ENCODE assay signal across 32 cellular contexts in the genomic region with DNA sequence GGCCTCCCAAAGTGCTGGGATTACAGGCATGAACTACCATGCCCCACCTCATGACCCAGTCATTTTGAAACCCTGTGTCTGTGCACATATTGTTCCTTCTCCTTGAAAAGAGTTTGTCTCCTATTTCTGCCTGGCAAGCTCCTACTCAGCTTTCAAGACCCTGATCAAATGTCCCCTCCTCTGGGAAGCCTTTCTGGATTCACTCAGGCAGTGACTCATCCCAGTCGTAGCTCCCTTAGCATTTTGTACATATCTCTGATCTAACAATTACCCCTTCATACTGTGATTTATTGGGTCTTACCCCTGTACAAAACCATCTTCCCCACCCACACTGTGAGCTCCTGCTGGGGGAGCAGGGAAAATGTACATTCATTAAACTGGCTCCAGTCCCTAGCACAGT. TPM values are rescaled to one million over a fixed set of nuclear protein-coding genes. Genes with fewer than 3 reads are reported as not detected.
"Had no signal": no experiment of that assay in that cellular context is flagged by ENCODE, and none has a peak within 500 bp of the region (broad histone marks: within the 10 kb centered on the region; RNA-seq: fewer than 3 reads in every experiment).

No MANE protein-coding gene starts in this region.

- H3K27ac ChIP-seq: PC-9, RWPE1 had no signal

- H3K36me3 Mint-ChIP-seq: activated naive CD4-positive, alpha-beta T cell treated with anti-CD3 and anti-CD28 coated beads, Interleukin-2, amount 10 ng/mL, durations not matched to agents 7 days and 5 days; activated naive CD8-positive, alpha-beta T cell; brain had no signal

- H3K9me3 Mint-ChIP-seq: activated CD4-positive, alpha-beta T cell treated with anti-CD3 and anti-CD28 coated beads, Interleukin-2, amount 10 ng/mL, durations not matched to agents 24 days and 14 days; activated naive CD4-positive, alpha-beta T cell treated with anti-CD3 and anti-CD28 coated beads, Interleukin-2, amount 10 ng/mL, durations not matched to agents 7 days and 5 days; activated naive CD8-positive, alpha-beta T cell treated with anti-CD3 and anti-CD28 coated beads, Interleukin-2, amount 50 U/mL, for 24 hours; activated T-cell treated with anti-CD3 and anti-CD28 coated beads, Interleukin-2, amount 50 U/mL, for 24 hours; T-helper 1 cell treated with Interleukin-12 subunit alpha and Interleukin-12 subunit beta and Interleukin-4 antibody, amounts not matched to agents 30 μg/mL and 1 μg/mL, for 36 hours; T-helper 2 cell treated with Interferon-gamma antibody and Interleukin-4, amounts not matched to agents 5 μg/mL and 100 μg/mL, for 36 hours had no signal

- H3K4me1 Mint-ChIP-seq: activated naive CD4-positive, alpha-beta T cell treated with anti-CD3 and anti-CD28 coated beads, Interleukin-2, amount 10 ng/mL, durations not matched to agents 7 days and 5 days; activated naive CD8-positive, alpha-beta T cell treated with anti-CD3 and anti-CD28 coated beads, Interleukin-2, amount 50 U/mL, for 24 hours; brain had no signal

- H3K4me2 ChIP-seq: PC-9 had no signal

- H3K4me3 Mint-ChIP-seq: activated CD4-positive, alpha-beta T cell treated with anti-CD3 and anti-CD28 coated beads, Interleukin-2, amount 10 ng/mL, durations not matched to agents 24 days and 14 days; activated CD8-positive, alpha-beta T cell treated with anti-CD3 and anti-CD28 coated beads, Interleukin-2, amount 10 ng/mL, durations not matched to agents 7 days and 5 days; activated naive CD4-positive, alpha-beta T cell treated with anti-CD3 and anti-CD28 coated beads, Interleukin-2, amount 10 ng/mL, durations not matched to agents 7 days and 5 days; activated naive CD8-positive, alpha-beta T cell; activated naive CD8-positive, alpha-beta T cell treated with anti-CD3 and anti-CD28 coated beads, Interleukin-2, amount 50 U/mL, for 24 hours; activated T-cell treated with anti-CD3 and anti-CD28 coated beads, Interleukin-2, amount 50 U/mL, for 24 hours; brain; T-helper 1 cell treated with Interleukin-12 subunit alpha and Interleukin-12 subunit beta and Interleukin-4 antibody, amounts not matched to agents 30 μg/mL and 1 μg/mL, for 36 hours; T-helper 2 cell treated with Interferon-gamma antibody and Interleukin-4, amounts not matched to agents 5 μg/mL and 100 μg/mL, for 36 hours had no signal

- H3K4me3 ChIP-seq: PC-9 had no signal

- ATAC-seq: activated CD8-positive, alpha-beta T cell treated with anti-CD3 and anti-CD28 coated beads, Interleukin-2, amount 10 ng/mL, durations not matched to agents 7 days and 5 days; activated naive CD8-positive, alpha-beta T cell treated with anti-CD3 and anti-CD28 coated beads, Interleukin-2, amount 50 U/mL, for 24 hours; Right ventricle myocardium inferior had no signal

- H2AFZ ChIP-seq: PC-9 had no signal

- H3K27ac Mint-ChIP-seq: activated CD4-positive, alpha-beta T cell treated with anti-CD3 and anti-CD28 coated beads, Interleukin-2, amount 10 ng/mL, durations not matched to agents 24 days and 14 days; activated CD8-positive, alpha-beta T cell treated with anti-CD3 and anti-CD28 coated beads, Interleukin-2, amount 10 ng/mL, durations not matched to agents 7 days and 5 days; activated naive CD4-positive, alpha-beta T cell treated with anti-CD3 and anti-CD28 coated beads, Interleukin-2, amount 10 ng/mL, durations not matched to agents 7 days and 5 days; activated naive CD8-positive, alpha-beta T cell; activated naive CD8-positive, alpha-beta T cell treated with anti-CD3 and anti-CD28 coated beads, Interleukin-2, amount 50 U/mL, for 24 hours; activated T-cell treated with anti-CD3 and anti-CD28 coated beads, Interleukin-2, amount 50 U/mL, for 24 hours; brain; T-helper 1 cell treated with Interleukin-12 subunit alpha and Interleukin-12 subunit beta and Interleukin-4 antibody, amounts not matched to agents 30 μg/mL and 1 μg/mL, for 36 hours; T-helper 2 cell treated with Interferon-gamma antibody and Interleukin-4, amounts not matched to agents 5 μg/mL and 100 μg/mL, for 36 hours had no signal

- DNase-seq: activated CD4-positive, alpha-beta T cell treated with anti-CD3 and anti-CD28 coated beads, Interleukin-2, amount 10 ng/mL, durations not matched to agents 24 days and 14 days; activated CD4-positive, alpha-beta T cell treated with anti-CD3 and anti-CD28 coated beads, Interleukin-2, amount 50 U/mL, for 4 hours; activated CD8-positive, alpha-beta T cell treated with anti-CD3 and anti-CD28 coated beads, Interleukin-2, amount 10 ng/mL, durations not matched to agents 7 days and 5 days; activated effector memory CD4-positive, alpha-beta T cell treated with Interleukin-2 at 50 U/mL for 16 hours; activated naive CD4-positive, alpha-beta T cell treated with anti-CD3 and anti-CD28 coated beads, Interleukin-2, amount 10 ng/mL, durations not matched to agents 7 days and 5 days; activated naive CD8-positive, alpha-beta T cell treated with anti-CD3 and anti-CD28 coated beads, Interleukin-2, amount 50 U/mL, for 24 hours; activated T-cell treated with anti-CD3 and anti-CD28 coated beads, Interleukin-2, amount 50 U/mL, for 24 hours; anterior cingulate cortex; caudate nucleus; cerebellar nuclear complex; MM.1S; MV-4-11; NCI-H1092; NCI-H1436 treated with DMSO at 0.1 percent for 48 hours; NCI-H1694 treated with DMSO at 0.1 percent for 48 hours; NCI-H2029; NCI-H345; NCI-H510A; NCI-H526; NCI-H748 treated with DMSO at 0.1 percent for 48 hours; NK-92 treated with Interleukin-12 subunit alpha and Interleukin-12 subunit beta, amount 100 ng/mL, for 24 hours; PC-9; SIG-M5 had no signal

- H3K27me3 Mint-ChIP-seq: activated naive CD8-positive, alpha-beta T cell; activated naive CD8-positive, alpha-beta T cell treated with anti-CD3 and anti-CD28 coated beads, Interleukin-2, amount 50 U/mL, for 24 hours had no signal

RNA-seq across cellular contexts. Expression of a gene that starts 18.1 kb away (rescaled TPM):
- total RNA-seq: activated CD4-positive, alpha-beta T cell treated with anti-CD3 and anti-CD28 coated beads, Interleukin-2, amount 10 ng/mL, durations not matched to agents 24 days and 14 days; activated CD8-positive, alpha-beta T cell treated with anti-CD3 and anti-CD28 coated beads, Interleukin-2, amount 10 ng/mL, durations not matched to agents 7 days and 5 days; bronchial epithelial cell; LHCN-M2; OCI-LY7; PC-9 had no signal
